ENCODE assay signal across 8 cellular contexts in genomic region chr16:397736-398332, GRCh38. TPM values are rescaled to one million over a fixed set of nuclear protein-coding genes. Genes with fewer than 3 reads are reported as not detected.
A peak's percentile ranks its signal among the peaks of the same experiment; 100 is the strongest.
DNase-seq lines count a peak whose midpoint lies in the region; ATAC-seq and TF ChIP-seq lines count a peak whose summit lies in the region.

No MANE protein-coding gene starts in this region.

- no peaks in the 10 kb centered on the region for H3K9me3 Mint-ChIP-seq in dendritic cell treated with granulocyte-macrophage colony-stimulating factor and Interleukin-4, amounts not matched to agents 40 ng/mL and 50 ng/mL, for 4 days

- H3K4me1 ChIP-seq in A673 (ENCODE audit: insufficient read depth, low read length, poor library complexity, severe bottlenecking) (peaks cover 17% of the 10 kb centered on the region), lower lobe of right lung (peaks cover 22% of the 10 kb centered on the region), testis (peaks cover 23% of the 10 kb centered on the region)

- peaks cover 30% of the 10 kb centered on the region for H3K36me3 Mint-ChIP-seq in dendritic cell treated with granulocyte-macrophage colony-stimulating factor and Interleukin-4, amounts not matched to agents 40 ng/mL and 50 ng/mL, for 4 days (ENCODE audit: low read depth)

- ATAC-seq in SK-N-SH treated with all-trans-retinoic acid at 6 μM for 48 hours (peak; percentile 71), lower lobe of right lung (peak in 1 of 2 donors; percentile 28), HG03457 (IDR thresholded peaks at IDR 0.05; ENCODE audit: unreplicated experiment) (no peak), HG02970 (IDR thresholded peaks at IDR 0.05; ENCODE audit: low FRiP score, unreplicated experiment) (no peak)

- peak overlapping the region; percentile 60 for H3K4me3 Mint-ChIP-seq in dendritic cell treated with granulocyte-macrophage colony-stimulating factor and Interleukin-4, amounts not matched to agents 40 ng/mL and 50 ng/mL, for 4 days

- H3K27me3 ChIP-seq in A673 (replicated peaks; ENCODE audit: insufficient read depth, low read depth, low read length, poor library complexity) (no peaks in the 10 kb centered on the region), lower lobe of right lung (ENCODE audit: low read depth) (no peaks in the 10 kb centered on the region), testis (no peaks in the 10 kb centered on the region)

- POLR2A ChIA-PET in A673 (lab: Charles Lee; ENCODE audit: low non-redundant PET) = no interaction called here

- intact Hi-C loops in A673 (cut with micrococcal nuclease; ENCODE audit: unreplicated experiment) (no loop called here), lower lobe of right lung (cut with DNase I) (no loop called here), testis (cut with DNase I; ENCODE audit: low total_unique reads) (no loop called here)
- intact Hi-C loops in dendritic cell treated with granulocyte-macrophage colony-stimulating factor and Interleukin-4, amounts not matched to agents 40 ng/mL and 50 ng/mL, for 4 days (cut with micrococcal nuclease) = no loop called here

- 17 to 26% methylated on average over 10 to 16 of the region's 29 CpGs for WGBS in testis, 2 donors

- BruUV-seq in A673 (replicated peaks; lab: Mats Ljungman, UMichigan) = no TSS peak

- no peaks in the 10 kb centered on the region for H3K9me3 ChIP-seq in A673 (ENCODE audit: low read depth, low read length, poor library complexity, severe bottlenecking)
- H3K9me3 ChIP-seq in lower lobe of right lung = no peaks in the 10 kb centered on the region
- no peaks in the 10 kb centered on the region for H3K9me3 ChIP-seq in testis

- DNase-seq in A673 (ENCODE audit: low spot score) = peak; percentile 83
- DNase-seq in lower lobe of right lung = peak; percentile 78
- peak; percentile 75 for DNase-seq in testis

- H3K4me1 Mint-ChIP-seq in dendritic cell treated with granulocyte-macrophage colony-stimulating factor and Interleukin-4, amounts not matched to agents 40 ng/mL and 50 ng/mL, for 4 days (ENCODE audit: low read depth) = peaks cover 41% of the 10 kb centered on the region

- CTCF ChIA-PET in A673 (lab: Charles Lee) = no interaction called here

- peak overlapping the region; percentile 69 for H3K4me3 ChIP-seq in A673 (ENCODE audit: low read depth, low read length, poor library complexity, severe bottlenecking)
- H3K4me3 ChIP-seq in lower lobe of right lung = no peak overlapping the region
- peak overlapping the region; percentile 65 to 78 for H3K4me3 ChIP-seq in testis

- H3K36me3 ChIP-seq in A673 (ENCODE audit: insufficient read depth, low read length, poor library complexity, severe bottlenecking) (peaks cover 21% of the 10 kb centered on the region), lower lobe of right lung (peaks cover 4% of the 10 kb centered on the region), testis (ENCODE audit: low read depth, missing control alignments) (no peaks in the 10 kb centered on the region)

- H3K27ac ChIP-seq in A673 (ENCODE audit: low read depth, low read length, poor library complexity, severe bottlenecking) (peak overlapping the region; percentile 43), lower lobe of right lung (peak overlapping the region; percentile 56), testis (peak overlapping the region; percentile 55 to 88)

- H3K27me3 Mint-ChIP-seq in dendritic cell treated with granulocyte-macrophage colony-stimulating factor and Interleukin-4, amounts not matched to agents 40 ng/mL and 50 ng/mL, for 4 days = no peaks in the 10 kb centered on the region

- no peak for TF ChIP-seq POLR2A in testis (IDR thresholded peaks at IDR 0.05)

- peak overlapping the region; percentile 15 for H3K27ac Mint-ChIP-seq in dendritic cell treated with granulocyte-macrophage colony-stimulating factor and Interleukin-4, amounts not matched to agents 40 ng/mL and 50 ng/mL, for 4 days

- TF ChIP-seq CTCF in A673 (conservative IDR thresholded peaks at IDR 0.05; ENCODE audit: low read depth, low read length) = peak; percentile 40; the same call in 1 of the 2 replicates
- TF ChIP-seq CTCF in GM12872 (IDR thresholded peaks at IDR 0.05; ENCODE audit: insufficient read depth, low read depth, low read length) = peak; percentile 41; the same call in 1 of the 3 replicates
- TF ChIP-seq CTCF in lower lobe of right lung (IDR thresholded peaks at IDR 0.05) = peak; percentile 39
- peak; percentile 33 to 49 (median 44) for TF ChIP-seq CTCF in testis (IDR thresholded peaks at IDR 0.05)

TF ChIP-seq in SK-N-SH treated with all-trans-retinoic acid at 6 μM for 48 hours, 23 proteins besides CTCF, POLR2A, EP300 and RAD21 (continues in another document):
- TF ChIP-seq PPARA (CRISPR knock-in tag; IDR thresholded peaks at IDR 0.05; ENCODE audit: borderline replicate concordance) (no peak), ZNF565 (CRISPR knock-in tag; conservative IDR thresholded peaks at IDR 0.05; ENCODE audit: low read depth) (no peak), POU6F1 (CRISPR knock-in tag; IDR thresholded peaks at IDR 0.05; ENCODE audit: borderline replicate concordance, low read depth) (no peak), PATZ1 (CRISPR knock-in tag; IDR thresholded peaks at IDR 0.05; ENCODE audit: borderline replicate concordance) (no peak), CSDC2 (CRISPR knock-in tag; IDR thresholded peaks at IDR 0.05) (no peak), TSHZ2 (CRISPR knock-in tag; IDR thresholded peaks at IDR 0.05) (no peak), RARB (CRISPR knock-in tag; IDR thresholded peaks at IDR 0.05) (no peak), ZNF70 (CRISPR knock-in tag; IDR thresholded peaks at IDR 0.05) (no peak)

RNA-seq across cellular contexts. Expression of gene NME4, which starts 0.8 kb away (rescaled TPM):
- total RNA-seq in A673 (2021) = 261 and 321 TPM in 2 replicates
- 42.3 TPM for total RNA-seq in lower lobe of right lung
- 100 to 1,000 TPM in 1 of 2 donors, 10 to 100 TPM in 1; 87.5 to 107 TPM for total RNA-seq in testis
- polyA plus RNA-seq in testis (ENCODE audit: insufficient read depth, low read depth, low replicate concordance) = 79.2 TPM

RNA-seq across cellular contexts. Expression of gene DECR2, which starts 3.9 kb away (rescaled TPM):
- total RNA-seq in A673 (2021) = 27.5 and 28.7 TPM in 2 replicates
- total RNA-seq in lower lobe of right lung = 10.1 TPM
- total RNA-seq in testis = 10 to 100 TPM; 52.2 to 56.1 TPM
- polyA plus RNA-seq in testis (ENCODE audit: insufficient read depth, low read depth, low replicate concordance) = 33.2 TPM

RNA-seq across cellular contexts. Expression of gene PGAP6, which starts 16.1 kb away (rescaled TPM):
- total RNA-seq in A673 (2021) = 38.7 and 47.1 TPM in 2 replicates
- 55.8 TPM for total RNA-seq in lower lobe of right lung
- 100 to 1,000 TPM; 261 to 265 TPM for total RNA-seq in testis
- 121 TPM for polyA plus RNA-seq in testis (ENCODE audit: insufficient read depth, low read depth, low replicate concordance)

RNA-seq across cellular contexts. Expression of gene MRPL28, which starts 27.5 kb away (rescaled TPM):
- 150 and 157 TPM in 2 replicates for total RNA-seq in A673 (2021)
- total RNA-seq in lower lobe of right lung = 43.4 TPM
- 100 to 1,000 TPM; 108 to 119 TPM for total RNA-seq in testis
- 161 TPM for polyA plus RNA-seq in testis (ENCODE audit: insufficient read depth, low read depth, low replicate concordance)

RNA-seq across cellular contexts. Expression of gene RAB11FIP3, which starts 27.6 kb away (rescaled TPM):
- total RNA-seq in A673 (2021) (44.8 and 44.9 TPM in 2 replicates), lower lobe of right lung (32.2 TPM), testis (100 to 1,000 TPM; 166 to 186 TPM)
- polyA plus RNA-seq in testis (ENCODE audit: insufficient read depth, low read depth, low replicate concordance) = 61.7 TPM
